ENCODE assay signal across 1 cellular context in the genomic region with DNA sequence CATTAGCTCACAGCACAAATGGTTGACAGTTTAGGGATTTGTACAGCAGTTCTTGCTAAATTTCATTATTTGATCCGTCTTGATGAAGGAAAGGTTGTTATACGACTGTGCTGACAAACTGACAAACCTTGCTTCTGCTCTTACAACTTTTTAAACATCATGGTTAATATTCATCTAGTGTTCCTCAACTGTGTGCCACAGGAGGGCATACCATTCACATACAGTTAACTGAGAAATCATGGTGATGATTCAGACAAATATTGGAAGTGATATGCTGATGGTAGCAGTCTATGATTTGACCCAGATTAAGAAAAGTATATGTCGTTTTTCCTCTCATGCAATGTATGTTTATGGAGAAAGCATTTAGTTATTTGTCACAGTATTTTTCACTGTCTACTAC.
A peak's percentile ranks its signal among the peaks of the same experiment; 100 is the strongest.
TF ChIP-seq lines count a peak whose summit lies in the region.

No MANE protein-coding gene starts in this region.

TF ChIP-seq in HepG2, 621 proteins besides CTCF, POLR2A, EP300 and RAD21 (continued from another document):
- TF ChIP-seq ATF7-NPFF (CRISPR knock-in tag; IDR thresholded peaks at IDR 0.05; ENCODE audit: low read depth) (no peak), ZNF576 (CRISPR knock-in tag; IDR thresholded peaks at IDR 0.05) (no peak), ZNF672 (CRISPR knock-in tag; IDR thresholded peaks at IDR 0.05) (no peak), MBNL3 (CRISPR knock-in tag; conservative IDR thresholded peaks at IDR 0.05) (no peak), SMC3 (IDR thresholded peaks at IDR 0.05; ENCODE audit: low read length) (0 out of 2 replicates have a peak, but pooled peaks have one; percentile 26), ZNF7 (CRISPR knock-in tag; IDR thresholded peaks at IDR 0.05) (no peak)
- TF ChIP-seq, protein P1, sequence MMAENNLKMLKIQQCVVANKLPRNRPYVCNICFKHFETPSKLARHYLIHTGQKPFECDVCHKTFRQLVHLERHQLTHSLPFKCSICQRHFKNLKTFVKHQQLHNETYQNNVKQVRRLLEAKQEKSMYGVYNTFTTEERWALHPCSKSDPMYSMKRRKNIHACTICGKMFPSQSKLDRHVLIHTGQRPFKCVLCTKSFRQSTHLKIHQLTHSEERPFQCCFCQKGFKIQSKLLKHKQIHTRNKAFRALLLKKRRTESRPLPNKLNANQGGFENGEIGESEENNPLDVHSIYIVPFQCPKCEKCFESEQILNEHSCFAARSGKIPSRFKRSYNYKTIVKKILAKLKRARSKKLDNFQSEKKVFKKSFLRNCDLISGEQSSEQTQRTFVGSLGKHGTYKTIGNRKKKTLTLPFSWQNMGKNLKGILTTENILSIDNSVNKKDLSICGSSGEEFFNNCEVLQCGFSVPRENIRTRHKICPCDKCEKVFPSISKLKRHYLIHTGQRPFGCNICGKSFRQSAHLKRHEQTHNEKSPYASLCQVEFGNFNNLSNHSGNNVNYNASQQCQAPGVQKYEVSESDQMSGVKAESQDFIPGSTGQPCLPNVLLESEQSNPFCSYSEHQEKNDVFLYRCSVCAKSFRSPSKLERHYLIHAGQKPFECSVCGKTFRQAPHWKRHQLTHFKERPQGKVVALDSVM (CRISPR knock-in tag; IDR thresholded peaks at IDR 0.05): no peak
